In genomic region chr1:42943166-42943565, GRCh38 we compare ENCODE assay signal across 8 cellular contexts. TPM values are rescaled to one million over a fixed set of nuclear protein-coding genes. Genes with fewer than 3 reads are reported as not detected.
DNase-seq lines count a peak whose midpoint lies in the region; ATAC-seq, FAIRE-seq and TF ChIP-seq lines count a peak whose summit lies in the region.

No MANE protein-coding gene starts in this region.

- POLR2A ChIA-PET in CD8-positive, alpha-beta memory T cell (lab: Charles Lee): no interaction called here

- peak; percentile 71 for ATAC-seq in omental fat pad (ENCODE audit: low FRiP score)

- H3K27ac ChIP-seq in CD8-positive, alpha-beta memory T cell (ENCODE audit: low read depth, low read length): peak overlapping the region; percentile 52
- H3K27ac ChIP-seq in coronary artery: peak overlapping the region; percentile 69 to 89

- no peaks in the 10 kb centered on the region for H3K9me3 ChIP-seq in CD8-positive, alpha-beta memory T cell (ENCODE audit: low read length)

- H3K9me3 Mint-ChIP-seq in CD8-positive, alpha-beta memory T cell: no peaks in the 10 kb centered on the region

- H3K4me3 Mint-ChIP-seq in CD8-positive, alpha-beta memory T cell: peak overlapping the region in 6 of 7 donors; percentile 21 to 82 (median 68)

- H3K4me1 ChIP-seq in CD8-positive, alpha-beta memory T cell (ENCODE audit: insufficient read depth, low read length): peaks cover 96% of the 10 kb centered on the region

- H3K36me3 Mint-ChIP-seq in CD8-positive, alpha-beta memory T cell: peaks cover 16 to 73% (median 19%) of the 10 kb centered on the region in 3 donors

- TF ChIP-seq CTCF in coronary artery (IDR thresholded peaks at IDR 0.05): no peak
- TF ChIP-seq CTCF in omental fat pad (IDR thresholded peaks at IDR 0.05): no peak

- CTCF ChIA-PET in CD8-positive, alpha-beta memory T cell (lab: Charles Lee): interaction anchor here (1.3 kb wide), 1 partner anchor 10 kb away, joined by 4 read pairs; no protein-coding TSS in a partner anchor

- H3K4me1 Mint-ChIP-seq in CD8-positive, alpha-beta memory T cell: peaks cover 93 to 99% (median 97%) of the 10 kb centered on the region in 3 donors

- H3K4me3 ChIP-seq in CD8-positive, alpha-beta memory T cell (ENCODE audit: low read length): no peak overlapping the region
- no peak overlapping the region for H3K4me3 ChIP-seq in coronary artery

- no peaks in the 10 kb centered on the region for H3K27me3 ChIP-seq in CD8-positive, alpha-beta memory T cell (ENCODE audit: insufficient read depth, low read length, poor library complexity, severe bottlenecking)

- peaks cover 28% of the 10 kb centered on the region for H3K36me3 ChIP-seq in CD8-positive, alpha-beta memory T cell (ENCODE audit: insufficient read depth, low read length)

- H3K27ac Mint-ChIP-seq in CD8-positive, alpha-beta memory T cell: peak overlapping the region; percentile 66 to 96 (median 91)

- FAIRE-seq in RCC 7860 (lab: Jason Lieb, UNC): peak; percentile 94
- no peak for FAIRE-seq in GM19239 (lab: Jason Lieb, UNC)

- DNase-seq in CD8-positive, alpha-beta memory T cell: peak in 1 of 5 donors; percentile 34
- DNase-seq in RCC 7860 (ENCODE audit: low spot score) (peak; percentile 98), coronary artery (ENCODE audit: low spot score) (peak; percentile 82), omental fat pad (ENCODE audit: low spot score) (no peak), GM19239 (ENCODE audit: insufficient read length, low spot score) (no peak), AG20443 (ENCODE audit: low spot score) (no peak), hippocampal formation (lab: John Stamatoyannopoulos, UW) (no peak)
- no peak for DNase-seq in NK-92 treated with Interleukin-12 subunit alpha and Interleukin-12 subunit beta, amount 100 ng/mL, for 24 hours (lab: John Stamatoyannopoulos, UW)

- H3K27me3 Mint-ChIP-seq in CD8-positive, alpha-beta memory T cell: peaks cover 0 to 3% of the 10 kb centered on the region in 2 donors

RNA-seq across cellular contexts. Expression of gene SLC2A1, which starts 15.5 kb away (rescaled TPM):
- 100 to 1,000 TPM; 103 to 108 TPM for total RNA-seq in CD8-positive, alpha-beta memory T cell
- 42.6 TPM for polyA plus RNA-seq in CD8-positive, alpha-beta memory T cell
- total RNA-seq in omental fat pad: 10 to 100 TPM; 13.4 to 71.5 (median 48.0) TPM

Comparison
In these comparisons a context has a peak if more than half of its experiments do, and no peak if none do; other contexts are left out.
1. DNase-seq: peak in RCC 7860 (single experiment) and coronary artery (single experiment); none in omental fat pad (single experiment), GM19239 (single experiment), AG20443 (single experiment), hippocampal formation (0 of 2) and NK-92 treated with Interleukin-12 subunit alpha and Interleukin-12 subunit beta, amount 100 ng/mL, for 24 hours (single experiment).